In genomic region chrX:63686878-63687714, GRCh38 we compare ENCODE assay signal across 8 cellular contexts.
DNase-seq lines count a peak whose midpoint lies in the region; ATAC-seq and TF ChIP-seq lines count a peak whose summit lies in the region.

No MANE protein-coding gene starts in this region.

- in situ Hi-C loops in HAP-1 (cut with MboI; ENCODE audit: low sequenced_read_pairs): no loop called here

- H3K27me3 ChIP-seq in HAP-1 (ENCODE audit: low read depth) (no peaks in the 10 kb centered on the region), left ventricle myocardium inferior (ENCODE audit: low read depth) (no peaks in the 10 kb centered on the region), stomach (no peaks in the 10 kb centered on the region)

- CTCF ChIA-PET in activated CD8-positive, alpha-beta memory T cell treated with anti-CD3 and anti-CD28 coated beads, Interleukin-2, amount 10 ng/mL, durations not matched to agents 7 days and 5 days (lab: Charles Lee): interaction anchor here (1.2 to 2.0 kb wide), 3 partner anchors 74 to 437 kb away, joined by 4 to 8 read pairs (median 4); no protein-coding TSS in a partner anchor

- TF ChIP-seq POLR2A in stomach (IDR thresholded peaks at IDR 0.05): no peak

- intact Hi-C loops in left ventricle myocardium inferior (cut with micrococcal nuclease): no loop called here
- intact Hi-C loops in stomach (cut with DNase I; ENCODE audit: low total_unique reads): no loop called here

- H3K9me3 Mint-ChIP-seq in activated CD8-positive, alpha-beta memory T cell treated with anti-CD3 and anti-CD28 coated beads, Interleukin-2, amount 10 ng/mL, durations not matched to agents 7 days and 5 days (ENCODE audit: low read depth): peaks cover 5% of the 10 kb centered on the region

- H3K4me1 ChIP-seq in HAP-1: no peaks in the 10 kb centered on the region
- H3K4me1 ChIP-seq in left ventricle myocardium inferior: no peaks in the 10 kb centered on the region
- H3K4me1 ChIP-seq in stomach: no peaks in the 10 kb centered on the region

- TF ChIP-seq CTCF in left ventricle myocardium inferior (IDR thresholded peaks at IDR 0.05; ENCODE audit: borderline replicate concordance) (peak; percentile 66), stomach (IDR thresholded peaks at IDR 0.05) (peak in 4 of 7 experiments; percentile 20 to 54 (median 40))

- DNase-seq in activated CD8-positive, alpha-beta memory T cell treated with anti-CD3 and anti-CD28 coated beads, Interleukin-2, amount 10 ng/mL, durations not matched to agents 7 days and 5 days: no peak
- no peak for DNase-seq in activated CD8-positive, alpha-beta memory T cell treated with anti-CD3 and anti-CD28 coated beads, Interleukin-2, amount 50 U/mL, for 48 hours
- DNase-seq in HAP-1 (ENCODE audit: low spot score in 2 of 2): peak; percentile 52 to 73
- peak; percentile 0 for DNase-seq in NCI-H128 (lab: John Stamatoyannopoulos, UW; ENCODE audit: unreplicated experiment)
- peak; percentile 0 for DNase-seq in activated T-cell treated with anti-CD3 and anti-CD28 coated beads for 1 hour (ENCODE audit: low read depth)
- no peak for DNase-seq in left ventricle myocardium inferior
- DNase-seq in stomach: no peak
- DNase-seq in medulla oblongata (ENCODE audit: extremely low spot score): no peak

- H3K9me3 ChIP-seq in HAP-1 (no peaks in the 10 kb centered on the region), left ventricle myocardium inferior (replicated peaks) (peaks cover 14% of the 10 kb centered on the region), stomach (no peaks in the 10 kb centered on the region)

- no peak for TF ChIP-seq EP300 in stomach (IDR thresholded peaks at IDR 0.05)

- peaks cover 47% of the 10 kb centered on the region for H3K36me3 Mint-ChIP-seq in activated CD8-positive, alpha-beta memory T cell treated with anti-CD3 and anti-CD28 coated beads, Interleukin-2, amount 10 ng/mL, durations not matched to agents 7 days and 5 days

- no peak overlapping the region for H3K4me3 ChIP-seq in HAP-1
- H3K4me3 ChIP-seq in left ventricle myocardium inferior: no peak overlapping the region
- H3K4me3 ChIP-seq in stomach: no peak overlapping the region

- no peaks in the 10 kb centered on the region for H3K27me3 Mint-ChIP-seq in activated CD8-positive, alpha-beta memory T cell treated with anti-CD3 and anti-CD28 coated beads, Interleukin-2, amount 10 ng/mL, durations not matched to agents 7 days and 5 days

- no peak overlapping the region for H3K4me3 Mint-ChIP-seq in activated CD8-positive, alpha-beta memory T cell treated with anti-CD3 and anti-CD28 coated beads, Interleukin-2, amount 10 ng/mL, durations not matched to agents 7 days and 5 days

- H3K27ac ChIP-seq in left ventricle myocardium inferior (replicated peaks): no peak overlapping the region
- H3K27ac ChIP-seq in stomach: no peak overlapping the region

- H3K36me3 ChIP-seq in HAP-1 (replicated peaks) (no peaks in the 10 kb centered on the region), left ventricle myocardium inferior (peaks cover 3% of the 10 kb centered on the region), stomach (no peaks in the 10 kb centered on the region)

- peak; percentile 51 for ATAC-seq in activated CD8-positive, alpha-beta memory T cell treated with anti-CD3 and anti-CD28 coated beads, Interleukin-2, amount 10 ng/mL, durations not matched to agents 7 days and 5 days

- no peak overlapping the region for H3K27ac Mint-ChIP-seq in activated CD8-positive, alpha-beta memory T cell treated with anti-CD3 and anti-CD28 coated beads, Interleukin-2, amount 10 ng/mL, durations not matched to agents 7 days and 5 days

- WGBS in stomach, 5 donors: 3 to 43% (median 25%) methylated on average over 1 of the region's 1 CpG

- peaks cover 7% of the 10 kb centered on the region for H3K4me1 Mint-ChIP-seq in activated CD8-positive, alpha-beta memory T cell treated with anti-CD3 and anti-CD28 coated beads, Interleukin-2, amount 10 ng/mL, durations not matched to agents 7 days and 5 days

Comparison
In these comparisons a context has a peak if more than half of its experiments do, and no peak if none do; other contexts are left out.
1. DNase-seq: peak in HAP-1 (2 of 2), NCI-H128 (single experiment) and activated T-cell treated with anti-CD3 and anti-CD28 coated beads for 1 hour (single experiment); none in activated CD8-positive, alpha-beta memory T cell treated with anti-CD3 and anti-CD28 coated beads, Interleukin-2, amount 10 ng/mL, durations not matched to agents 7 days and 5 days (single experiment), activated CD8-positive, alpha-beta memory T cell treated with anti-CD3 and anti-CD28 coated beads, Interleukin-2, amount 50 U/mL, for 48 hours (single experiment), left ventricle myocardium inferior (single experiment), stomach (single experiment) and medulla oblongata (single experiment).